ENCODE assay signal across 8 cellular contexts in the genomic region with DNA sequence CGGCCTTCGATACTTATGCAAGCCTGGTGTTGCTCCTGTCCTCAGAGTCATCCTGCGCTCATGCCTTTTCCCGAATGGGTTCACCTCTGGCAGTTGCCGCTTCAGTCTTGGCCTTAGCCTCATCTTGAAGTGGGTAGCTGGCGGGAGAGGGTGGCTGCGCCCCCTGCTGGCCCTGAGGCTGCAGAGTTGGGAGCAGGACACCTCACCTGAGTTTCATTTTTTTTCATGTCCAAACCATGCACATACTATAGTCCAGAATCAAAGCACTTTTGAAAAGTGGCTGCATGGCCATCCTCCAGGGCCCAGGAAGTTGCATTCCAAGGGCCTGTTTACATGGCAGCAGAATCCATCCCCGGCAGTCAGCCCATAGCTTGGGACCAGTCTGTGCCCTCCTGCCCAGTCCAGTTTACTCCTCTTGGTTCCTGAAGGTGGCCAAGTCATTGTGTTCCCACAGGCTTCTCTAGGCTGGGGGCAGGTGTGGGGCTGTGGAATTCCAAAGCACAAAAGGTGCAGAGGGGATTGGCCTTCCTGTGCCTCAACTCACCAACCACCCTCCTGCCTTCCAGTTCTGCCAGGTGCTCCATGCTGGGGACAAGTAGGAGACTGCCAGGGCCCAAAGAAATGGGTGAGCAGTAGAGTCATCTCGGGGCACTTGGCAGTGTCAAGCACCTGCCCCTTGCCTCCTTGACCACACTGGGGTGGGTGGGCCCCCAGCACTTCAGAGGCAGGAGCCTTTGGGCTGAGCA. TPM values are rescaled to one million over a fixed set of nuclear protein-coding genes. Genes with fewer than 3 reads are reported as not detected.
A peak's percentile ranks its signal among the peaks of the same experiment; 100 is the strongest.
DNase-seq lines count a peak whose midpoint lies in the region; ATAC-seq and TF ChIP-seq lines count a peak whose summit lies in the region.

No MANE protein-coding gene starts in this region.

- no peaks in the 10 kb centered on the region for H3K27me3 Mint-ChIP-seq in T-helper 1 cell treated with Interleukin-12 subunit alpha and Interleukin-12 subunit beta and Interleukin-4 antibody, amounts not matched to agents 30 μg/mL and 1 μg/mL, for 36 hours (ENCODE audit: low read depth)
- peaks cover 2% of the 10 kb centered on the region for H3K27me3 Mint-ChIP-seq in activated naive CD8-positive, alpha-beta T cell treated with anti-CD3 and anti-CD28 coated beads, Interleukin-2, amount 50 U/mL, for 24 hours

- no peak overlapping the region for H3K27ac ChIP-seq in heart right ventricle

- no peaks in the 10 kb centered on the region for H3K9me3 Mint-ChIP-seq in T-helper 1 cell treated with Interleukin-12 subunit alpha and Interleukin-12 subunit beta and Interleukin-4 antibody, amounts not matched to agents 30 μg/mL and 1 μg/mL, for 36 hours
- no peaks in the 10 kb centered on the region for H3K9me3 Mint-ChIP-seq in activated naive CD8-positive, alpha-beta T cell treated with anti-CD3 and anti-CD28 coated beads, Interleukin-2, amount 50 U/mL, for 24 hours

- H3K36me3 Mint-ChIP-seq in T-helper 1 cell treated with Interleukin-12 subunit alpha and Interleukin-12 subunit beta and Interleukin-4 antibody, amounts not matched to agents 30 μg/mL and 1 μg/mL, for 36 hours (ENCODE audit: low read depth), result peaks cover 35% of the 10 kb centered on the region
- H3K36me3 Mint-ChIP-seq in activated naive CD8-positive, alpha-beta T cell treated with anti-CD3 and anti-CD28 coated beads, Interleukin-2, amount 50 U/mL, for 24 hours (ENCODE audit: low read depth), result peaks cover 26% of the 10 kb centered on the region

- no peak overlapping the region for H3K4me3 ChIP-seq in heart right ventricle

- ATAC-seq in activated naive CD8-positive, alpha-beta T cell treated with anti-CD3 and anti-CD28 coated beads, Interleukin-2, amount 50 U/mL, for 24 hours, result peak; percentile 76
- ATAC-seq in heart right ventricle (peak; percentile 80 to 93 (median 90)), GM21526 (IDR thresholded peaks at IDR 0.05; ENCODE audit: low FRiP score, unreplicated experiment) (no peak)

- no peak overlapping the region for H3K4me3 Mint-ChIP-seq in T-helper 1 cell treated with Interleukin-12 subunit alpha and Interleukin-12 subunit beta and Interleukin-4 antibody, amounts not matched to agents 30 μg/mL and 1 μg/mL, for 36 hours
- H3K4me3 Mint-ChIP-seq in activated naive CD8-positive, alpha-beta T cell treated with anti-CD3 and anti-CD28 coated beads, Interleukin-2, amount 50 U/mL, for 24 hours, result no peak overlapping the region

- peaks cover 0 to 67% (median 11%) of the 10 kb centered on the region in 9 donors for H3K36me3 ChIP-seq in heart right ventricle

- H3K27ac Mint-ChIP-seq in T-helper 1 cell treated with Interleukin-12 subunit alpha and Interleukin-12 subunit beta and Interleukin-4 antibody, amounts not matched to agents 30 μg/mL and 1 μg/mL, for 36 hours, result peak overlapping the region; percentile 16
- peak overlapping the region; percentile 46 for H3K27ac Mint-ChIP-seq in activated naive CD8-positive, alpha-beta T cell treated with anti-CD3 and anti-CD28 coated beads, Interleukin-2, amount 50 U/mL, for 24 hours

- intact Hi-C loops in heart right ventricle (cut with DNase I), result loop anchor here in 9 of 10 donors (1.0 to 10.0 kb wide), 10 partner anchors 60 to 371 kb away; no protein-coding TSS in a partner anchor

- WGBS in heart right ventricle, 2 donors, result 28 to 30% methylated on average over 9 of the region's 9 CpGs

- H3K4me1 Mint-ChIP-seq in T-helper 1 cell treated with Interleukin-12 subunit alpha and Interleukin-12 subunit beta and Interleukin-4 antibody, amounts not matched to agents 30 μg/mL and 1 μg/mL, for 36 hours (ENCODE audit: low read depth), result peaks cover 17% of the 10 kb centered on the region
- peaks cover 18% of the 10 kb centered on the region for H3K4me1 Mint-ChIP-seq in activated naive CD8-positive, alpha-beta T cell treated with anti-CD3 and anti-CD28 coated beads, Interleukin-2, amount 50 U/mL, for 24 hours

- H3K27me3 ChIP-seq in heart right ventricle, result no peaks in the 10 kb centered on the region

- DNase-seq in SIG-M5 treated with dmso at 0.1 percent for 504 hours (lab: John Stamatoyannopoulos, UW; ENCODE audit: unreplicated experiment) (peak; percentile 25), SIG-M5 (lab: John Stamatoyannopoulos, UW) (no peak), NCI-H128 (lab: John Stamatoyannopoulos, UW; ENCODE audit: unreplicated experiment) (peak; percentile 60), heart right ventricle (peak; percentile 77 to 83), retina (peak; percentile 84)
- DNase-seq in activated naive CD8-positive, alpha-beta T cell treated with anti-CD3 and anti-CD28 coated beads, Interleukin-2, amount 50 U/mL, for 24 hours, result peak; percentile 77

- H3K4me1 ChIP-seq in heart right ventricle, result peaks cover 0 to 7% (median 5%) of the 10 kb centered on the region in 9 donors

- peak; percentile 87 to 96 (median 94) for TF ChIP-seq CTCF in heart right ventricle (IDR thresholded peaks at IDR 0.05)

- no peaks in the 10 kb centered on the region for H3K9me3 ChIP-seq in heart right ventricle

RNA-seq across cellular contexts. Expression of a gene that starts 44.0 kb away (rescaled TPM):
- total RNA-seq in heart right ventricle, result 10 to 100 TPM; 26.2 to 48.5 (median 31.0) TPM
- 10 to 100 TPM; 20.5 to 48.5 TPM for polyA plus RNA-seq in heart right ventricle

RNA-seq across cellular contexts. Expression of a gene that starts 44.3 kb away (rescaled TPM):
- total RNA-seq in heart right ventricle, result 10 to 100 TPM in 8 of 10 donors, 1 to 10 TPM in 2; 9.2 to 18.0 (median 11.5) TPM
- 10 to 100 TPM in 1 of 2 donors, 1 to 10 TPM in 1; 3.7 to 19.2 TPM for polyA plus RNA-seq in heart right ventricle
